In the genomic region with DNA sequence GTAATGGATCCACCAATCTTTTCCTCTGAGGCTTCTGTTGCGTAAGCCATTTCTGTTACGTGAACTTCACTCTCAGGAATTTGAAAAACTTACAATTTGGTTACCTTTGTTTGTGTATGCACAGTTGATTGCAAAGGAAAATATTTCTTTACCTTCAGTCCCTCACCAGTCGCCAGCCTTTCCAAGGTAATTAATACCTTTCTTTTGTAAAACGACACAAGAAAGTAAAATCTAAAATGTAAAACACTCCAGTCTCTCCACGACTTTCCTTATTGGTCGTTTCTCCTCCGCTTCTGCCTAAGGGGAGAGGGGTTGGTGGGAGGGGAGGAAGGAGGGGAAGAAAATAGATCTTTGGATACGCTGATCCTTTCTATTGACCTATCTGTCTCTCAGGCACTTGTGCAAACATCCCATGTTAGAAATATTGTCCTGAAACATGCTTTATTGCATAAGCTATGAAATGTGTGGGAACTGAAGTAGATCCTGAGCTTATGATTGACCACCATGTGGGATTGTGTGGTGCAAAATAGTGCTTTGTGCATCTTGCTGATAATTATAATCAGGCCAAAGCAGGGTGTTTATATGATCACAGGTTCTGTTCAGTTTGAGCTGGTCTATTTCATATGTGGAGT, we compare ENCODE assay signal across 18 cellular contexts. TPM values are rescaled to one million over a fixed set of nuclear protein-coding genes. Genes with fewer than 3 reads are reported as not detected.
A peak's percentile ranks its signal among the peaks of the same experiment; 100 is the strongest.
DNase-seq lines count a peak whose midpoint lies in the region; TF ChIP-seq lines count a peak whose summit lies in the region.
"Had no signal": no experiment of that assay in that cellular context is flagged by ENCODE, and none has a peak within 500 bp of the region (broad histone marks: within the 10 kb centered on the region; RNA-seq: fewer than 3 reads in every experiment).

No MANE protein-coding gene starts in this region.

- POLR2A ChIA-PET in MCF 10A (lab: Yijun Ruan, JAX), result interaction anchor here (0.5 kb wide), 1 partner anchor 16 kb away, joined by 3 read pairs; no protein-coding TSS in a partner anchor

- no peaks in the 10 kb centered on the region for H3K27me3 ChIP-seq in breast epithelium
- H3K27me3 ChIP-seq in tibial artery, result no peaks in the 10 kb centered on the region

- H3K9me3 Mint-ChIP-seq in MCF 10A (ENCODE audit: unreplicated experiment), result no peaks in the 10 kb centered on the region
- no peaks in the 10 kb centered on the region for H3K9me3 Mint-ChIP-seq in osteocyte (ENCODE audit: unreplicated experiment)
- no peaks in the 10 kb centered on the region for H3K9me3 Mint-ChIP-seq in progenitor cell of endocrine pancreas (ENCODE audit: low read depth)
- H3K9me3 Mint-ChIP-seq: CD14-positive monocyte, IgD-negative memory B cell had no signal

- no peak for TF ChIP-seq POLR2A in breast epithelium (IDR thresholded peaks at IDR 0.05)

- no peaks in the 10 kb centered on the region for H3K36me3 Mint-ChIP-seq in MCF 10A (ENCODE audit: insufficient read depth, unreplicated experiment)
- no peaks in the 10 kb centered on the region for H3K36me3 Mint-ChIP-seq in osteocyte (ENCODE audit: unreplicated experiment)
- no peaks in the 10 kb centered on the region for H3K36me3 Mint-ChIP-seq in progenitor cell of endocrine pancreas (ENCODE audit: insufficient read depth)
- H3K36me3 Mint-ChIP-seq: CD14-positive monocyte had no signal

- H3K4me1 Mint-ChIP-seq in MCF 10A (ENCODE audit: insufficient read depth, unreplicated experiment) (peaks cover 17% of the 10 kb centered on the region), osteocyte (ENCODE audit: unreplicated experiment) (peaks cover 32% of the 10 kb centered on the region), progenitor cell of endocrine pancreas (ENCODE audit: low read depth) (peaks cover 2% of the 10 kb centered on the region)

- TF ChIP-seq CTCF in breast epithelium (IDR thresholded peaks at IDR 0.05) (no peak), MCF 10A (IDR thresholded peaks at IDR 0.05; ENCODE audit: unreplicated experiment) (no peak), VCaP (conservative IDR thresholded peaks at IDR 0.05) (no peak), tibial artery (IDR thresholded peaks at IDR 0.05) (no peak), osteocyte (IDR thresholded peaks at IDR 0.05) (no peak), progenitor cell of endocrine pancreas (IDR thresholded peaks at IDR 0.05; ENCODE audit: unreplicated experiment) (no peak)

- H3K27ac ChIP-seq in breast epithelium (peak overlapping the region; percentile 38 to 58), VCaP (peak overlapping the region; percentile 72), tibial artery (peak overlapping the region; percentile 25 to 28)

- H3K36me3 ChIP-seq in breast epithelium (no peaks in the 10 kb centered on the region), tibial artery (peaks cover 30 to 62% (median 44%) of the 10 kb centered on the region in 3 donors)

- BruUV-seq in MCF 10A (replicated peaks; lab: Mats Ljungman, UMichigan), result no TSS peak

- H3K27ac Mint-ChIP-seq in MCF 10A (ENCODE audit: low read depth, unreplicated experiment) (no peak overlapping the region), osteocyte (ENCODE audit: unreplicated experiment) (no peak overlapping the region), progenitor cell of endocrine pancreas (no peak overlapping the region)

- CTCF ChIA-PET in MCF 10A (lab: Yijun Ruan, JAX), result no interaction called here

- H3K4me3 ChIP-seq in breast epithelium (no peak overlapping the region), tibial artery (no peak overlapping the region)

- intact Hi-C loops in breast epithelium (cut with DNase I; ENCODE audit: low total_unique reads) (no loop called here), MCF 10A (cut with micrococcal nuclease) (no loop called here), tibial artery (cut with DNase I; ENCODE audit: low total_unique reads) (no loop called here)

- H3K9me3 ChIP-seq in breast epithelium, result no peaks in the 10 kb centered on the region
- no peaks in the 10 kb centered on the region for H3K9me3 ChIP-seq in tibial artery

- no peaks in the 10 kb centered on the region for H3K27me3 Mint-ChIP-seq in MCF 10A (ENCODE audit: insufficient read depth, unreplicated experiment)
- no peaks in the 10 kb centered on the region for H3K27me3 Mint-ChIP-seq in osteocyte (ENCODE audit: unreplicated experiment)
- peaks cover 3% of the 10 kb centered on the region for H3K27me3 Mint-ChIP-seq in progenitor cell of endocrine pancreas
- H3K27me3 Mint-ChIP-seq: IgD-negative memory B cell had no signal

- H3K4me3 Mint-ChIP-seq in MCF 10A (ENCODE audit: unreplicated experiment) (no peak overlapping the region), osteocyte (ENCODE audit: unreplicated experiment) (no peak overlapping the region), progenitor cell of endocrine pancreas (ENCODE audit: low read depth) (no peak overlapping the region)
- H3K4me3 Mint-ChIP-seq: CD14-positive monocyte, IgD-negative memory B cell had no signal

- DNase-seq in breast epithelium (ENCODE audit: low spot score in 2 of 2), result no peak
- DNase-seq in MCF 10A (ENCODE audit: unreplicated experiment), result no peak
- DNase-seq in iris pigment epithelial cell (ENCODE audit: low read depth), result peak; percentile 49
- no peak for DNase-seq in tibial artery
- no peak for DNase-seq in ureter (ENCODE audit: low spot score)
- DNase-seq in osteocyte (ENCODE audit: extremely low spot score, unreplicated experiment), result no peak
- DNase-seq in progenitor cell of endocrine pancreas (ENCODE audit: low spot score, unreplicated experiment), result no peak
- DNase-seq: 8988T, DMS79 treated with DMSO at 0.1 percent for 48 hours, HCEC 1CT, NCI-H1092 treated with DMSO at 0.1 percent for 48 hours, NCI-H1694, NCI-H2171, NCI-H510A, SIG-M5 had no signal

- H3K4me1 ChIP-seq in breast epithelium, result peaks cover 9 to 11% of the 10 kb centered on the region in 2 donors
- peaks cover 0 to 52% (median 31%) of the 10 kb centered on the region in 4 donors for H3K4me1 ChIP-seq in tibial artery

RNA-seq across cellular contexts. Expression of gene EFCAB13, which starts 32.4 kb away (rescaled TPM):
- total RNA-seq in breast epithelium, result 10 to 100 TPM in 2 of 3 donors, 1 to 10 TPM in 1; 8.8 to 16.4 (median 10.8) TPM
- 1.1 and 1.4 TPM in 2 replicates for total RNA-seq in MCF 10A (2022)
- total RNA-seq in ureter, result 15.4 TPM
- 1.9 and 2.7 TPM in 2 replicates for total RNA-seq in osteocyte
- 5.2 and 5.8 TPM in 2 replicates for total RNA-seq in progenitor cell of endocrine pancreas

RNA-seq across cellular contexts. Expression of gene ITGB3, which starts 37.7 kb away (rescaled TPM):
- 10 to 100 TPM in 2 of 3 donors, 1 to 10 TPM in 1; 3.8 to 29.8 (median 14.6) TPM for total RNA-seq in breast epithelium
- total RNA-seq in MCF 10A (2022), result 0.98 and 1.1 TPM in 2 replicates
- 13.2 TPM for total RNA-seq in ureter
- total RNA-seq in osteocyte, result 2.5 and 3.3 TPM in 2 replicates
- total RNA-seq in progenitor cell of endocrine pancreas, result not detected in 2 replicates
